ENCODE assay signal across 13 cellular contexts in genomic region chr7:24967696-24968095, GRCh38. TPM values are rescaled to one million over a fixed set of nuclear protein-coding genes. Genes with fewer than 3 reads are reported as not detected.
DNase-seq lines count a peak whose midpoint lies in the region; ATAC-seq and TF ChIP-seq lines count a peak whose summit lies in the region.
"Had no signal": no experiment of that assay in that cellular context is flagged by ENCODE, and none has a peak within 500 bp of the region (broad histone marks: within the 10 kb centered on the region; RNA-seq: fewer than 3 reads in every experiment).

No MANE protein-coding gene starts in this region.

- TF ChIP-seq CTCF in suprapubic skin (IDR thresholded peaks at IDR 0.05) (no peak), gastroesophageal sphincter (IDR thresholded peaks at IDR 0.05) (no peak)

- H3K27ac ChIP-seq in suprapubic skin (peak overlapping the region; percentile 78), gastroesophageal sphincter (no peak overlapping the region)
- H3K27ac ChIP-seq: GM23248, psoas muscle, upper lobe of left lung had no signal

- no peaks in the 10 kb centered on the region for H3K36me3 Mint-ChIP-seq in activated naive CD4-positive, alpha-beta T cell treated with anti-CD3 and anti-CD28 coated beads for 36 hours (ENCODE audit: low read depth)
- no peaks in the 10 kb centered on the region for H3K36me3 Mint-ChIP-seq in IgD-negative memory B cell
- peaks cover 3% of the 10 kb centered on the region for H3K36me3 Mint-ChIP-seq in central memory CD8-positive, alpha-beta T cell (ENCODE audit: insufficient read depth)
- H3K36me3 Mint-ChIP-seq: brain had no signal

- CTCF ChIA-PET in activated naive CD4-positive, alpha-beta T cell treated with anti-CD3 and anti-CD28 coated beads for 36 hours (lab: Charles Lee), result interaction anchor here (0.6 to 1.6 kb wide), 5 partner anchors 10 to 121 kb away, joined by 3 to 6 read pairs (median 4); no protein-coding TSS in a partner anchor

- DNase-seq in activated naive CD4-positive, alpha-beta T cell treated with anti-CD3 and anti-CD28 coated beads for 36 hours, result no peak
- no peak for DNase-seq in activated naive CD4-positive, alpha-beta T cell (lab: John Stamatoyannopoulos, UW)
- DNase-seq in central memory CD8-positive, alpha-beta T cell (ENCODE audit: low spot score in 2 of 2), result no peak
- no peak for DNase-seq in suprapubic skin (ENCODE audit: low spot score in 2 of 2)
- DNase-seq in activated CD4-positive, CD25-positive, alpha-beta regulatory T cell treated with anti-CD3 and anti-CD28 coated beads, Interleukin-2, amount 50 U/mL, for 72 hours, result no peak
- DNase-seq in SIG-M5 (lab: John Stamatoyannopoulos, UW), result no peak
- DNase-seq: GM23248, psoas muscle, SK-N-SH, upper lobe of left lung had no signal

- H3K4me1 ChIP-seq in suprapubic skin (peaks cover 66% of the 10 kb centered on the region), gastroesophageal sphincter (no peaks in the 10 kb centered on the region)

- TF ChIP-seq EP300 in suprapubic skin (IDR thresholded peaks at IDR 0.05) (no peak), gastroesophageal sphincter (IDR thresholded peaks at IDR 0.05) (no peak)

- no peaks in the 10 kb centered on the region for H3K9me3 Mint-ChIP-seq in activated naive CD4-positive, alpha-beta T cell treated with anti-CD3 and anti-CD28 coated beads for 36 hours
- no peaks in the 10 kb centered on the region for H3K9me3 Mint-ChIP-seq in IgD-negative memory B cell
- H3K9me3 Mint-ChIP-seq in central memory CD8-positive, alpha-beta T cell, result no peaks in the 10 kb centered on the region

- H3K4me1 Mint-ChIP-seq in activated naive CD4-positive, alpha-beta T cell treated with anti-CD3 and anti-CD28 coated beads for 36 hours (ENCODE audit: low read depth), result peaks cover 84% of the 10 kb centered on the region
- peaks cover 56 to 65% (median 58%) of the 10 kb centered on the region in 3 donors for H3K4me1 Mint-ChIP-seq in IgD-negative memory B cell
- H3K4me1 Mint-ChIP-seq in central memory CD8-positive, alpha-beta T cell, result peaks cover 77% of the 10 kb centered on the region

- H3K27me3 ChIP-seq in suprapubic skin, result no peaks in the 10 kb centered on the region
- no peaks in the 10 kb centered on the region for H3K27me3 ChIP-seq in gastroesophageal sphincter
- H3K27me3 ChIP-seq: upper lobe of left lung had no signal

- H3K9me3 ChIP-seq in suprapubic skin (no peaks in the 10 kb centered on the region), gastroesophageal sphincter (no peaks in the 10 kb centered on the region)
- H3K9me3 ChIP-seq: psoas muscle, SK-N-SH, upper lobe of left lung had no signal

- H3K36me3 ChIP-seq in suprapubic skin (no peaks in the 10 kb centered on the region), gastroesophageal sphincter (no peaks in the 10 kb centered on the region)
- H3K36me3 ChIP-seq: upper lobe of left lung had no signal

- WGBS in suprapubic skin, result 64% methylated on average over 1 of the region's 1 CpG
- WGBS in gastroesophageal sphincter (ENCODE audit: low coverage in 1 of 2), 2 donors, result 56 to 76% methylated on average over 1 of the region's 1 CpG

- H3K27ac Mint-ChIP-seq in activated naive CD4-positive, alpha-beta T cell treated with anti-CD3 and anti-CD28 coated beads for 36 hours, result peak overlapping the region; percentile 8
- peak overlapping the region in 2 of 3 donors; percentile 21 to 62 for H3K27ac Mint-ChIP-seq in IgD-negative memory B cell
- peak overlapping the region; percentile 59 for H3K27ac Mint-ChIP-seq in central memory CD8-positive, alpha-beta T cell (ENCODE audit: low read depth)

- H3K4me3 Mint-ChIP-seq in activated naive CD4-positive, alpha-beta T cell treated with anti-CD3 and anti-CD28 coated beads for 36 hours, result no peak overlapping the region
- H3K4me3 Mint-ChIP-seq in IgD-negative memory B cell, result peak overlapping the region in 2 of 4 donors; percentile 6 to 77
- H3K4me3 Mint-ChIP-seq in central memory CD8-positive, alpha-beta T cell, result no peak overlapping the region
- H3K4me3 Mint-ChIP-seq: brain had no signal

- TF ChIP-seq POLR2A in suprapubic skin (IDR thresholded peaks at IDR 0.05) (no peak), gastroesophageal sphincter (IDR thresholded peaks at IDR 0.05) (no peak)

- no peak for ATAC-seq in central memory CD8-positive, alpha-beta T cell (replicated peaks; ENCODE audit: extremely low read depth, poor library complexity, severe bottlenecking)
- no peak for ATAC-seq in gastroesophageal sphincter
- ATAC-seq: psoas muscle had no signal

- intact Hi-C loops in activated naive CD4-positive, alpha-beta T cell treated with anti-CD3 and anti-CD28 coated beads for 36 hours (cut with micrococcal nuclease), result loop anchor here (5.0 to 10.0 kb wide), 2 partner anchors 395 to 1593 kb away; partner anchors contain the start of gene PALS2

- H3K4me3 ChIP-seq in suprapubic skin (no peak overlapping the region), gastroesophageal sphincter (no peak overlapping the region)
- H3K4me3 ChIP-seq: GM23248, psoas muscle, upper lobe of left lung had no signal

- no peaks in the 10 kb centered on the region for H3K27me3 Mint-ChIP-seq in activated naive CD4-positive, alpha-beta T cell treated with anti-CD3 and anti-CD28 coated beads for 36 hours (ENCODE audit: low read depth)
- no peaks in the 10 kb centered on the region for H3K27me3 Mint-ChIP-seq in IgD-negative memory B cell
- no peaks in the 10 kb centered on the region for H3K27me3 Mint-ChIP-seq in central memory CD8-positive, alpha-beta T cell

RNA-seq across cellular contexts. Expression of gene OSBPL3, which starts 12.3 kb away (rescaled TPM):
- 10 to 100 TPM; 25.1 to 27.9 TPM for total RNA-seq in activated naive CD4-positive, alpha-beta T cell treated with anti-CD3 and anti-CD28 coated beads for 36 hours
- 13.0 TPM for polyA plus RNA-seq in IgD-negative memory B cell
- total RNA-seq in suprapubic skin (10 to 100 TPM; 22.0 to 49.0 (median 27.3) TPM), gastroesophageal sphincter (10 to 100 TPM in 1 of 4 donors, 1 to 10 TPM in 3; 3.2 to 11.4 (median 6.4) TPM)

Comparison
In these comparisons a context has a peak if more than half of its experiments do, and no peak if none do; other contexts are left out.
1. H3K27ac Mint-ChIP-seq: peak in every context shown above with its lines; median percentile 59 in central memory CD8-positive, alpha-beta T cell; 42 in IgD-negative memory B cell; 8 in activated naive CD4-positive, alpha-beta T cell treated with anti-CD3 and anti-CD28 coated beads for 36 hours.